Comparison of ENCODE assay signal across 32 cellular contexts in the genomic region with DNA sequence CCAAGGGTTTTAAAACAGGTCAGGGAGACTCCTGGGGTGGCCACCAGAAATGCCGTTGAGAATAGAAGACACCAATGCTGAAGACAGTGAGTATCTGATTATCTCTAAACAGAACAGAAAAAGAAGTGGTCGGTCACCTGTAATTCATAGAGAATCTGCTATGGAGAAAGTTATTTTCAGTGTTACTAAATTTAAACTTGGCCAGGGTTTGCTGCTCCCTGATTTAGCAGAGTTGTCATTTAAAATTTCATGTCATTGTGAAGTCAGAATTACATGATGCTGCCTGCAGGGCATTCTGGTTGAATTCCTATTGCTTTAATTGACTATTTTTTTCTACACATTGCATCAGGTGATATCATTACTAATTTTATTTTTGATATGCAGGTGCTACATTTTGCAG.
"Had no signal": no experiment of that assay in that cellular context is flagged by ENCODE, and none has a peak within 500 bp of the region (broad histone marks: within the 10 kb centered on the region; RNA-seq: fewer than 3 reads in every experiment).

No MANE protein-coding gene starts in this region.

- H3K4me1 ChIP-seq: adrenal gland, body of pancreas, breast epithelium had no signal

- DNase-seq: activated B cell treated with CpG ODN at 0.5 μM for 24 hours; activated CD4-positive, alpha-beta memory T cell treated with anti-CD3 and anti-CD28 coated beads for 36 hours; activated CD4-positive, alpha-beta T cell treated with anti-CD3 and anti-CD28 coated beads for 4 hours; activated CD4-positive, alpha-beta T cell treated with anti-CD3 and anti-CD28 coated beads, Interleukin-2, amount 10 ng/mL, durations not matched to agents 24 days and 14 days; activated CD4-positive, alpha-beta T cell treated with anti-CD3 and anti-CD28 coated beads, Interleukin-2, amount 50 U/mL, for 1 hour; activated CD4-positive, alpha-beta T cell treated with anti-CD3 and anti-CD28 coated beads, Interleukin-2, amount 50 U/mL, for 4 hours; activated CD4-positive, CD25-positive, alpha-beta regulatory T cell treated with anti-CD3 and anti-CD28 coated beads, Interleukin-2, amount 50 U/mL, for 72 hours; activated CD8-positive, alpha-beta memory T cell treated with anti-CD3 and anti-CD28 coated beads, Interleukin-2, amount 50 U/mL, for 4 hours; activated CD8-positive, alpha-beta T cell treated with anti-CD3 and anti-CD28 coated beads for 36 hours; activated effector memory CD4-positive, alpha-beta T cell treated with anti-CD3 and anti-CD28 coated beads, Interleukin-2, amount 50 U/mL, for 16 hours; activated gamma-delta T cell treated with Interleukin-2 at 50 U/mL for 16 hours; activated naive CD4-positive, alpha-beta T cell; activated naive CD4-positive, alpha-beta T cell treated with anti-CD3 and anti-CD28 coated beads for 36 hours; activated naive CD4-positive, alpha-beta T cell treated with anti-CD3 and anti-CD28 coated beads, Interleukin-2, amount 50 U/mL, for 16 hours; activated naive CD8-positive, alpha-beta T cell treated with anti-CD3 and anti-CD28 coated beads for 36 hours; activated T-cell treated with anti-CD3 and anti-CD28 coated beads for 4 hours; activated T-cell treated with anti-CD3 and anti-CD28 coated beads, Interleukin-2, amount 50 U/mL, for 1 hour; activated T-cell treated with anti-CD3 and anti-CD28 coated beads, Interleukin-2, amount 50 U/mL, for 4 hours; activated T-cell treated with anti-CD3 and anti-CD28 coated beads, Interleukin-2, amount 50 U/mL, for 72 hours; adrenal gland; amniotic stem cell; aorta; body of pancreas; brain microvascular endothelial cell; central memory CD4-positive, alpha-beta T cell; T-helper 1 cell; T-helper 2 cell; T-helper 9 cell had no signal

- ATAC-seq: activated CD8-positive, alpha-beta T cell treated with anti-CD3 and anti-CD28 coated beads for 36 hours; activated naive CD4-positive, alpha-beta T cell treated with anti-CD3 and anti-CD28 coated beads, Interleukin-2, amount 50 U/mL, for 72 hours; activated T-cell treated with anti-CD3 and anti-CD28 coated beads, Interleukin-2, amount 50 U/mL, for 4 hours; activated T-cell treated with anti-CD3 and anti-CD28 coated beads, Interleukin-2, amount 50 U/mL, for 72 hours; activated T-helper 17 cell treated with anti-CD3 and anti-CD28 coated beads, Interleukin-2, amount 50 U/mL, for 72 hours; body of pancreas had no signal

- H3K9me3 ChIP-seq: adrenal gland, body of pancreas, breast epithelium had no signal

- H3K27ac ChIP-seq: adrenal gland, body of pancreas, brain microvascular endothelial cell, breast epithelium, VCaP had no signal

- H3K27me3 ChIP-seq: adrenal gland, body of pancreas, brain microvascular endothelial cell, breast epithelium had no signal

- H3K4me3 ChIP-seq: adrenal gland, body of pancreas, breast epithelium had no signal

- H3K36me3 ChIP-seq: adrenal gland, brain microvascular endothelial cell, breast epithelium had no signal
